In the genomic region with DNA sequence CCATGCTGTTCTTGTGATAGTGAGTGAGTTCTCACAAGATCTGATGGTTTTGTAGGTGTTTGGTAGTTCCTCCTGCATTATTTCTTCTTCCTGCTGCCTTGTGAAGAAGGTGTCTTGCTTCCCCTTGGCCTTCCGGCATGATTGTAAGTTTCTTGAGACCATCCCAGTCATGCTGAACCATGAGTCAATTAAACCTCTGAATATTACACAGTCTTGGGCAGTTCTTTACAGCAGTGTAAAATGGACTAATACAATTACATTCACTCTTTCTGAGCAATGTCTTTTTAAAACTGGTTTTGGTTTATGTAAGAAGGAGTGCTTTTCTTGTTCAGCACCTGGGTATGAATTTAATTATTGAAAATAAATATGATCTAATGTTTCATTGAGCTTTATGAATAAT, we compare ENCODE assay signal across 20 cellular contexts. TPM values are rescaled to one million over a fixed set of nuclear protein-coding genes. Genes with fewer than 3 reads are reported as not detected.
DNase-seq lines count a peak whose midpoint lies in the region; ATAC-seq lines count a peak whose summit lies in the region.
"Had no signal": no experiment of that assay in that cellular context is flagged by ENCODE, and none has a peak within 500 bp of the region (broad histone marks: within the 10 kb centered on the region; RNA-seq: fewer than 3 reads in every experiment).

No MANE protein-coding gene starts in this region.

- CTCF ChIA-PET in CD8-positive, alpha-beta memory T cell (lab: Charles Lee): interaction anchor here (1.5 to 1.8 kb wide), 2 partner anchors 12 to 14 kb away, joined by 3 to 7 read pairs; no protein-coding TSS in a partner anchor
- CTCF ChIA-PET in naive thymus-derived CD4-positive, alpha-beta T cell (lab: Charles Lee): interaction anchor here (1.0 to 3.6 kb wide), 3 partner anchors 10 to 50 kb away, joined by 3 to 19 read pairs (median 5); a partner anchor contains a TSS

- no peak overlapping the region for H3K9ac ChIP-seq in HUES48 (ENCODE audit: low read depth, low read length)
- H3K9ac ChIP-seq: GM23248 had no signal

- H3K27ac Mint-ChIP-seq in CD4-positive, CD25-positive, alpha-beta regulatory T cell: peak overlapping the region; percentile 93 to 95 (median 93)
- peak overlapping the region; percentile 37 to 97 (median 88) for H3K27ac Mint-ChIP-seq in CD8-positive, alpha-beta memory T cell
- H3K27ac Mint-ChIP-seq in naive thymus-derived CD4-positive, alpha-beta T cell: peak overlapping the region in 8 of 9 donors; percentile 88 to 95 (median 90)
- H3K27ac Mint-ChIP-seq: activated T-helper 2 cell treated with anti-CD3 and anti-CD28 coated beads, Interferon-gamma antibody, Interleukin-2, Interleukin-4, amounts not matched to agents 10 μg/mL and 5 μg/mL and 100 μg/mL, durations not matched to agents 14 hours and 24 hours and 36 hours had no signal

- POLR2A ChIA-PET in CD8-positive, alpha-beta memory T cell (lab: Charles Lee): no interaction called here
- POLR2A ChIA-PET in naive thymus-derived CD4-positive, alpha-beta T cell (lab: Charles Lee): interaction anchor here (1.7 kb wide), 1 partner anchor 51 kb away, joined by 13 read pairs; a partner anchor contains a TSS

- H3K4me1 ChIP-seq in CD4-positive, CD25-positive, alpha-beta regulatory T cell (ENCODE audit: control insufficient read depth, insufficient read depth, low read length, poor library complexity, severe bottlenecking): peaks cover 29% of the 10 kb centered on the region
- peaks cover 23% of the 10 kb centered on the region for H3K4me1 ChIP-seq in CD8-positive, alpha-beta memory T cell (ENCODE audit: insufficient read depth, low read length)
- peaks cover 17% of the 10 kb centered on the region for H3K4me1 ChIP-seq in HUES48 (ENCODE audit: control insufficient read depth, insufficient read depth, low read length)
- H3K4me1 ChIP-seq in naive thymus-derived CD4-positive, alpha-beta T cell (ENCODE audit: control insufficient read depth in 2 of 2, insufficient read depth in 2 of 2, low read length in 2 of 2): peaks cover 15 to 16% of the 10 kb centered on the region in 2 donors
- H3K4me1 ChIP-seq: tibial nerve had no signal

- no peaks in the 10 kb centered on the region for H3K27me3 ChIP-seq in CD4-positive, CD25-positive, alpha-beta regulatory T cell (ENCODE audit: control insufficient read depth, insufficient read depth, low read length)
- H3K27me3 ChIP-seq in CD8-positive, alpha-beta memory T cell (ENCODE audit: insufficient read depth, low read length, poor library complexity, severe bottlenecking): no peaks in the 10 kb centered on the region
- no peaks in the 10 kb centered on the region for H3K27me3 ChIP-seq in HUES48 (ENCODE audit: control insufficient read depth, insufficient read depth, low read length)
- H3K27me3 ChIP-seq in naive thymus-derived CD4-positive, alpha-beta T cell (ENCODE audit: control insufficient read depth in 2 of 2, insufficient read depth in 2 of 2, low read length in 2 of 2): no peaks in the 10 kb centered on the region
- H3K27me3 ChIP-seq: dorsolateral prefrontal cortex, neutrophil, tibial nerve had no signal

- H3K36me3 ChIP-seq in CD4-positive, CD25-positive, alpha-beta regulatory T cell (ENCODE audit: control insufficient read depth, insufficient read depth, low read length): no peaks in the 10 kb centered on the region
- no peaks in the 10 kb centered on the region for H3K36me3 ChIP-seq in CD8-positive, alpha-beta memory T cell (ENCODE audit: insufficient read depth, low read length)
- no peaks in the 10 kb centered on the region for H3K36me3 ChIP-seq in HUES48 (ENCODE audit: control insufficient read depth, insufficient read depth, low read length)
- no peaks in the 10 kb centered on the region for H3K36me3 ChIP-seq in naive thymus-derived CD4-positive, alpha-beta T cell (ENCODE audit: control insufficient read depth in 2 of 3, insufficient read depth in 3 of 3, low read length in 3 of 3)
- H3K36me3 ChIP-seq: neutrophil, tibial nerve had no signal

- H3K27me3 Mint-ChIP-seq in CD4-positive, CD25-positive, alpha-beta regulatory T cell: no peaks in the 10 kb centered on the region
- H3K27me3 Mint-ChIP-seq in CD8-positive, alpha-beta memory T cell: no peaks in the 10 kb centered on the region
- no peaks in the 10 kb centered on the region for H3K27me3 Mint-ChIP-seq in naive thymus-derived CD4-positive, alpha-beta T cell

- intact Hi-C loops in naive thymus-derived CD4-positive, alpha-beta T cell (cut with micrococcal nuclease): no loop called here

- H3K4me3 Mint-ChIP-seq in CD4-positive, CD25-positive, alpha-beta regulatory T cell: peak overlapping the region; percentile 64 to 75 (median 70)
- peak overlapping the region in 6 of 7 donors; percentile 53 to 82 (median 64) for H3K4me3 Mint-ChIP-seq in CD8-positive, alpha-beta memory T cell
- H3K4me3 Mint-ChIP-seq in naive thymus-derived CD4-positive, alpha-beta T cell: peak overlapping the region in 9 of 10 donors; percentile 8 to 80 (median 61)

- peak overlapping the region; percentile 64 for H3K27ac ChIP-seq in CD4-positive, CD25-positive, alpha-beta regulatory T cell (ENCODE audit: insufficient read depth, low read length, poor library complexity, severe bottlenecking)
- no peak overlapping the region for H3K27ac ChIP-seq in CD8-positive, alpha-beta memory T cell (ENCODE audit: low read depth, low read length)
- H3K27ac ChIP-seq in HUES48 (ENCODE audit: low read depth, low read length): peak overlapping the region; percentile 1
- peak overlapping the region; percentile 35 for H3K27ac ChIP-seq in naive thymus-derived CD4-positive, alpha-beta T cell (ENCODE audit: low read depth, low read length)
- H3K27ac ChIP-seq: dorsolateral prefrontal cortex, GM23248, neutrophil, PC-9, tibial nerve had no signal

- ATAC-seq in CD4-positive, CD25-positive, alpha-beta regulatory T cell (ENCODE audit: low read depth in 2 of 2): no peak
- peak; percentile 20 for ATAC-seq in naive thymus-derived CD4-positive, alpha-beta T cell

- peak in 1 of 3 donors; percentile 22 for DNase-seq in CD4-positive, CD25-positive, alpha-beta regulatory T cell
- no peak for DNase-seq in CD8-positive, alpha-beta memory T cell
- DNase-seq in naive thymus-derived CD4-positive, alpha-beta T cell: no peak
- DNase-seq in HK-2 (ENCODE audit: unreplicated experiment): no peak
- no peak for DNase-seq in glomerular visceral epithelial cell (ENCODE audit: extremely low spot score)
- no peak for DNase-seq in activated CD8-positive, alpha-beta memory T cell treated with anti-CD3 and anti-CD28 coated beads, Interleukin-2, amount 50 U/mL, for 48 hours
- DNase-seq: activated CD4-positive, alpha-beta T cell treated with anti-CD3 and anti-CD28 coated beads, Interleukin-2, amount 50 U/mL, for 48 hours; caudate nucleus; EL; GM23248; NCI-H1092; NCI-H2081; PC-9; SHP77 treated with DMSO at 0.1 percent for 48 hours; stimulated activated CD4-positive, alpha-beta T cell treated with anti-CD3 and anti-CD28 coated beads, Interleukin-1b, Interleukin-23, amount 100 ng/mL, for 48 hours had no signal

- peaks cover 30 to 50% (median 36%) of the 10 kb centered on the region in 4 donors for H3K4me1 Mint-ChIP-seq in CD4-positive, CD25-positive, alpha-beta regulatory T cell
- H3K4me1 Mint-ChIP-seq in CD8-positive, alpha-beta memory T cell: peaks cover 23 to 33% (median 28%) of the 10 kb centered on the region in 3 donors
- H3K4me1 Mint-ChIP-seq in naive thymus-derived CD4-positive, alpha-beta T cell: peaks cover 9 to 56% (median 43%) of the 10 kb centered on the region in 7 donors

- peaks cover 6 to 10% of the 10 kb centered on the region in 2 experiments for H3K9me3 ChIP-seq in CD4-positive, CD25-positive, alpha-beta regulatory T cell (ENCODE audit: control insufficient read depth in 2 of 2, low read length in 2 of 2)
- no peaks in the 10 kb centered on the region for H3K9me3 ChIP-seq in CD8-positive, alpha-beta memory T cell (ENCODE audit: low read length)
- no peaks in the 10 kb centered on the region for H3K9me3 ChIP-seq in HUES48 (ENCODE audit: control insufficient read depth, insufficient read depth, low read length)
- no peaks in the 10 kb centered on the region for H3K9me3 ChIP-seq in naive thymus-derived CD4-positive, alpha-beta T cell (ENCODE audit: control insufficient read depth in 2 of 3, low read length in 3 of 3)
- H3K9me3 ChIP-seq: neutrophil had no signal

- H3K36me3 Mint-ChIP-seq in CD4-positive, CD25-positive, alpha-beta regulatory T cell: peaks cover 5% of the 10 kb centered on the region
- peaks cover 0 to 23% (median 0%) of the 10 kb centered on the region in 3 donors for H3K36me3 Mint-ChIP-seq in CD8-positive, alpha-beta memory T cell
- H3K36me3 Mint-ChIP-seq in naive thymus-derived CD4-positive, alpha-beta T cell: peaks cover 0 to 12% (median 8%) of the 10 kb centered on the region in 5 donors

- H3K9me3 Mint-ChIP-seq in CD4-positive, CD25-positive, alpha-beta regulatory T cell: peaks cover 0 to 6% (median 5%) of the 10 kb centered on the region in 7 donors
- H3K9me3 Mint-ChIP-seq in CD8-positive, alpha-beta memory T cell: peaks cover 2 to 9% (median 6%) of the 10 kb centered on the region in 5 donors
- H3K9me3 Mint-ChIP-seq in naive thymus-derived CD4-positive, alpha-beta T cell: peaks cover 0 to 15% (median 7%) of the 10 kb centered on the region in 11 donors
- H3K9me3 Mint-ChIP-seq: activated T-helper 2 cell treated with anti-CD3 and anti-CD28 coated beads, Interferon-gamma antibody, Interleukin-2, Interleukin-4, amounts not matched to agents 10 μg/mL and 5 μg/mL and 100 μg/mL, durations not matched to agents 14 hours and 24 hours and 36 hours had no signal

- peak overlapping the region; percentile 69 for H3K4me3 ChIP-seq in CD4-positive, CD25-positive, alpha-beta regulatory T cell (ENCODE audit: low read depth, low read length)
- H3K4me3 ChIP-seq in CD8-positive, alpha-beta memory T cell (ENCODE audit: low read length): no peak overlapping the region
- no peak overlapping the region for H3K4me3 ChIP-seq in HUES48 (ENCODE audit: low read depth, low read length)
- no peak overlapping the region for H3K4me3 ChIP-seq in naive thymus-derived CD4-positive, alpha-beta T cell (ENCODE audit: low read length)
- H3K4me3 ChIP-seq: dorsolateral prefrontal cortex, GM23248, PC-9, tibial nerve had no signal

RNA-seq across cellular contexts. Expression of a gene that starts 50.7 kb away (rescaled TPM):
- total RNA-seq in CD4-positive, CD25-positive, alpha-beta regulatory T cell: 228 TPM
- polyA plus RNA-seq in CD4-positive, CD25-positive, alpha-beta regulatory T cell: 100 to 1,000 TPM; 102 to 194 (median 149) TPM
- total RNA-seq in CD8-positive, alpha-beta memory T cell: 10 to 100 TPM; 30.3 to 32.4 TPM
- polyA plus RNA-seq in CD8-positive, alpha-beta memory T cell: 54.4 TPM
- total RNA-seq in naive thymus-derived CD4-positive, alpha-beta T cell: 100 to 1,000 TPM in 4 of 5 experiments, 10 to 100 TPM in 1; 29.8 to 256 (median 172) TPM
- polyA plus RNA-seq in naive thymus-derived CD4-positive, alpha-beta T cell: 100 to 1,000 TPM in 1 of 2 donors, 10 to 100 TPM in 1; 60.5 to 130 TPM
